ENCODE assay signal across 9 cellular contexts in the genomic region with DNA sequence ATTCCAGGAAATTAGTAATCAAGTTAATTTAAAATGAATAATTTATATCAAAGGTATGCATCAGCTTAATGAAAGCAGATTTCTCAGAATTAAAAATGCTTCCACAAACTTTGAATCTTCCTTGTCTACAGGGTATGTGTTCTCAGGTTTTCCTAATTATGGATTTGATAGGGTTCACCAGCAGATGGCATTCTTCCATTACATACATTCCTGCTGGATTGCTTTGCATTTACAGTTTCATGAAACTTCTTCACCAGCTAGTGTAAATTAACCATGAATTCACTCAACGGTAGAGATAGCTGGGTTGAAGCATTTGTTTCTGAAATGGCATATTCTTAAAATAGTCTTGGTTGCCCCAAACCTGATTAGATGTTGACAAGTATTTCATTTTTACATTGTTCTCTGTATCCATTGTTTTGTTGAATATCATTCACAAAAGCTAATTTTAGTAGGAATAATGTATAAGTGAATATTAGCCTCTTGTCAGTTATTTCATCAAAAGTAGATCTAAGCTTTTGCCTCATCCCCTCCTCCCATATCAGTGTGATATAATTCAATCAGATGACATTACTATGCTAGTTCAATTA.
DNase-seq lines count a peak whose midpoint lies in the region; ATAC-seq, FAIRE-seq and TF ChIP-seq lines count a peak whose summit lies in the region.
"Had no signal": no experiment of that assay in that cellular context is flagged by ENCODE, and none has a peak within 500 bp of the region (broad histone marks: within the 10 kb centered on the region; RNA-seq: fewer than 3 reads in every experiment).

No MANE protein-coding gene starts in this region.

- H3K9me2 ChIP-seq in PC-3 (replicated peaks; ENCODE audit: low read length), result no peaks in the 10 kb centered on the region

- 5% methylated on average over 1 of the region's 1 CpG for WGBS in esophagus muscularis mucosa

- FAIRE-seq in D721Med (lab: Jason Lieb, UNC), result peak; percentile 93

- H3K27ac ChIP-seq in PC-3 (ENCODE audit: low read length) (no peak overlapping the region), esophagus muscularis mucosa (replicated peaks in 1 of 4) (no peak overlapping the region)

- CTCF ChIA-PET in PC-3 (lab: Charles Lee), result interaction anchor here (1.0 kb wide), 1 partner anchor 304 kb away, joined by 3 read pairs; no protein-coding TSS in a partner anchor

- peak; percentile 72 for TF ChIP-seq CTCF in D721Med (IDR thresholded peaks at IDR 0.05; ENCODE audit: insufficient read depth, missing control alignments)
- peak; percentile 64 for TF ChIP-seq CTCF in PC-3 (conservative IDR thresholded peaks at IDR 0.05; ENCODE audit: low read depth, low read length)
- TF ChIP-seq CTCF in esophagus muscularis mucosa (IDR thresholded peaks at IDR 0.05), result peak in 2 of 3 experiments; percentile 39 to 40

- H3K4me1 ChIP-seq in PC-3 (ENCODE audit: insufficient read depth, low read length), result no peaks in the 10 kb centered on the region
- H3K4me1 ChIP-seq in esophagus muscularis mucosa, result no peaks in the 10 kb centered on the region

- DNase-seq in D721Med (ENCODE audit: insufficient read length, low spot score), result no peak
- DNase-seq in HuH-7 (ENCODE audit: low spot score), result peak; percentile 28
- DNase-seq in PC-3, result peak; percentile 58
- no peak for DNase-seq in esophagus muscularis mucosa (ENCODE audit: extremely low spot score)
- DNase-seq in putamen (ENCODE audit: low spot score), result peak; percentile 18
- DNase-seq in stimulated activated naive CD4-positive, alpha-beta T cell treated with Interleukin-2 at 50 U/mL for 16 hours (lab: John Stamatoyannopoulos, UW), result no peak
- no peak for DNase-seq in activated effector memory CD4-positive, alpha-beta T cell treated with Interleukin-2 at 50 U/mL for 16 hours

- H4K20me1 ChIP-seq in PC-3 (ENCODE audit: low read length), result no peaks in the 10 kb centered on the region

- ATAC-seq in PC-3, result peak; percentile 54; the same call in 1 of the 2 replicates
- ATAC-seq in GM21619 (IDR thresholded peaks at IDR 0.05; ENCODE audit: unreplicated experiment), result no peak
- ATAC-seq: naive thymus-derived CD4-positive, alpha-beta T cell had no signal

- H3K36me3 ChIP-seq in PC-3 (ENCODE audit: low read depth, low read length) (no peaks in the 10 kb centered on the region), esophagus muscularis mucosa (no peaks in the 10 kb centered on the region)

- no peak for TF ChIP-seq POLR2A in esophagus muscularis mucosa (IDR thresholded peaks at IDR 0.05; ENCODE audit: low read depth)

- no peaks in the 10 kb centered on the region for H3K79me2 ChIP-seq in PC-3 (ENCODE audit: low read length)

- TF ChIP-seq EP300 in esophagus muscularis mucosa (IDR thresholded peaks at IDR 0.05), result no peak

- H3F3A ChIP-seq in PC-3 (ENCODE audit: low read length, unreplicated experiment), result no peaks in the 10 kb centered on the region

- H3K4me2 ChIP-seq in PC-3 (ENCODE audit: low read length), result no peak overlapping the region

- H2AFZ ChIP-seq in PC-3 (ENCODE audit: low read length), result no peak overlapping the region

- no peak overlapping the region for H3K9ac ChIP-seq in PC-3 (ENCODE audit: low read length)

- POLR2A ChIA-PET in PC-3 (lab: Charles Lee; ENCODE audit: unreplicated experiment), result no interaction called here

- no peaks in the 10 kb centered on the region for H3K9me3 ChIP-seq in PC-3 (ENCODE audit: low read length)
- H3K9me3 ChIP-seq in esophagus muscularis mucosa, result no peaks in the 10 kb centered on the region

- intact Hi-C loops in PC-3 (cut with micrococcal nuclease) (loop anchor here (1.0 to 10.0 kb wide), 4 partner anchors 307 to 707 kb away; no protein-coding TSS in a partner anchor), esophagus muscularis mucosa (cut with DNase I) (no loop called here)

- H3K4me3 ChIP-seq in PC-3 (ENCODE audit: low read length), result no peak overlapping the region
- H3K4me3 ChIP-seq in esophagus muscularis mucosa, result no peak overlapping the region

- H3K27me3 ChIP-seq in PC-3 (ENCODE audit: low read length) (peaks cover 6% of the 10 kb centered on the region; the same call in 1 of the 2 replicates), esophagus muscularis mucosa (no peaks in the 10 kb centered on the region)

- no TSS peak for BruUV-seq in PC-3 (replicated peaks; lab: Mats Ljungman, UMichigan)

Comparison
In these comparisons a context has a peak if more than half of its experiments do, and no peak if none do; other contexts are left out.
1. DNase-seq: peak in HuH-7 (single experiment), PC-3 (single experiment) and putamen (single experiment); none in D721Med (single experiment), esophagus muscularis mucosa (single experiment), stimulated activated naive CD4-positive, alpha-beta T cell treated with Interleukin-2 at 50 U/mL for 16 hours (single experiment) and activated effector memory CD4-positive, alpha-beta T cell treated with Interleukin-2 at 50 U/mL for 16 hours (single experiment).
2. Peak in every context shown above with its lines, with median percentiles within 50 percentile points of each other: CTCF ChIP-seq.